In genomic region chr19:34998777-34999497, GRCh38 we compare ENCODE assay signal across 8 cellular contexts. TPM values are rescaled to one million over a fixed set of nuclear protein-coding genes. Genes with fewer than 3 reads are reported as not detected.
DNase-seq lines count a peak whose midpoint lies in the region; ATAC-seq and TF ChIP-seq lines count a peak whose summit lies in the region.

No MANE protein-coding gene starts in this region.

- H3K4me3 ChIP-seq in HEK293 (ENCODE audit: low read depth, low read length) (peak overlapping the region; percentile 63; the same call in 1 of the 2 replicates), iPS-18a (ENCODE audit: low read length) (peak overlapping the region; percentile 69)

- no peaks in the 10 kb centered on the region for H3K27me3 ChIP-seq in iPS-18a (ENCODE audit: control insufficient read depth, insufficient read depth, low read length)

- H3K9me3 ChIP-seq in HEK293 (ENCODE audit: control insufficient read depth, insufficient read depth, low read depth, low read length): no peaks in the 10 kb centered on the region
- H3K9me3 ChIP-seq in iPS-18a (ENCODE audit: control insufficient read depth, low read depth, low read length): no peaks in the 10 kb centered on the region

- CTCF ChIA-PET in HEK293 (lab: Yijun Ruan, JAX): interaction anchor here (0.6 to 4.3 kb wide), 4 partner anchors 14 to 143 kb away, joined by 3 to 35 read pairs (median 4); no protein-coding TSS in a partner anchor

- H3K4me1 ChIP-seq in HEK293 (ENCODE audit: control insufficient read depth, insufficient read depth, low read length): peaks cover 35% of the 10 kb centered on the region
- H3K4me1 ChIP-seq in iPS-18a (ENCODE audit: control insufficient read depth, low read depth, low read length): peaks cover 15% of the 10 kb centered on the region

- H3K27ac Mint-ChIP-seq in activated naive CD8-positive, alpha-beta T cell treated with anti-CD3 and anti-CD28 coated beads for 36 hours: peak overlapping the region; percentile 86
- H3K27ac Mint-ChIP-seq in stimulated activated naive B cell treated with anti-CD40 and anti-IgM and Interleukin-4, amounts not matched to agents 10 μg/mL and 1 μg/mL and 100 μg/mL, for 72 hours: peak overlapping the region; percentile 94

- ATAC-seq in stimulated activated naive B cell treated with anti-CD40 and anti-IgM and Interleukin-4, amounts not matched to agents 10 μg/mL and 1 μg/mL and 100 μg/mL, for 72 hours (replicated peaks): peak; percentile 37 to 44
- ATAC-seq in GM18858 (IDR thresholded peaks at IDR 0.05; ENCODE audit: unreplicated experiment): no peak

- POLR2A ChIA-PET in HEK293 (lab: Yijun Ruan, JAX): interaction anchor here (0.5 to 3.0 kb wide), 16 partner anchors 9 to 643 kb away, joined by 3 to 20 read pairs (median 5); partner anchors contain the start of genes SCGB2B2, SCN1B, ZNF30 and ZNF302

- no peak for DNase-seq in activated naive CD8-positive, alpha-beta T cell treated with anti-CD3 and anti-CD28 coated beads for 36 hours
- DNase-seq in stimulated activated naive B cell treated with anti-CD40 and anti-IgM and Interleukin-4, amounts not matched to agents 10 μg/mL and 1 μg/mL and 100 μg/mL, for 72 hours: no peak
- no peak for DNase-seq in NCI-H524 treated with DMSO at 0.1 percent for 48 hours (lab: John Stamatoyannopoulos, UW)
- no peak for DNase-seq in nucleus accumbens (lab: John Stamatoyannopoulos, UW)
- DNase-seq in cerebellar nuclear complex (lab: John Stamatoyannopoulos, UW): no peak

- TF ChIP-seq CTCF in HEK293 (tag by site-specific recombination; IDR thresholded peaks at IDR 0.05): no peak

- H3K27me3 Mint-ChIP-seq in activated naive CD8-positive, alpha-beta T cell treated with anti-CD3 and anti-CD28 coated beads for 36 hours: no peaks in the 10 kb centered on the region
- H3K27me3 Mint-ChIP-seq in stimulated activated naive B cell treated with anti-CD40 and anti-IgM and Interleukin-4, amounts not matched to agents 10 μg/mL and 1 μg/mL and 100 μg/mL, for 72 hours: peaks cover 0 to 1% of the 10 kb centered on the region in 2 donors

- peak overlapping the region; percentile 78 for H3K9ac ChIP-seq in iPS-18a (ENCODE audit: low read length)

- H3K36me3 Mint-ChIP-seq in activated naive CD8-positive, alpha-beta T cell treated with anti-CD3 and anti-CD28 coated beads for 36 hours: peaks cover 31% of the 10 kb centered on the region
- peaks cover 18 to 35% of the 10 kb centered on the region in 2 donors for H3K36me3 Mint-ChIP-seq in stimulated activated naive B cell treated with anti-CD40 and anti-IgM and Interleukin-4, amounts not matched to agents 10 μg/mL and 1 μg/mL and 100 μg/mL, for 72 hours

- peaks cover 21 to 23% of the 10 kb centered on the region in 2 experiments for H3K36me3 ChIP-seq in HEK293 (ENCODE audit: control insufficient read depth in 2 of 2, insufficient read depth in 1 of 2, low read length in 2 of 2)
- peaks cover 7% of the 10 kb centered on the region for H3K36me3 ChIP-seq in iPS-18a (ENCODE audit: control insufficient read depth, low read depth, low read length)

- H3K9me3 Mint-ChIP-seq in activated naive CD8-positive, alpha-beta T cell treated with anti-CD3 and anti-CD28 coated beads for 36 hours: no peaks in the 10 kb centered on the region
- H3K9me3 Mint-ChIP-seq in stimulated activated naive B cell treated with anti-CD40 and anti-IgM and Interleukin-4, amounts not matched to agents 10 μg/mL and 1 μg/mL and 100 μg/mL, for 72 hours: no peaks in the 10 kb centered on the region

- H3K27ac ChIP-seq in HEK293 (ENCODE audit: extremely low read depth, low read depth, low read length) (peak overlapping the region; percentile 98), iPS-18a (ENCODE audit: low read length) (peak overlapping the region; percentile 75)

- H3K4me3 Mint-ChIP-seq in activated naive CD8-positive, alpha-beta T cell treated with anti-CD3 and anti-CD28 coated beads for 36 hours: peak overlapping the region; percentile 87
- peak overlapping the region; percentile 83 to 96 for H3K4me3 Mint-ChIP-seq in stimulated activated naive B cell treated with anti-CD40 and anti-IgM and Interleukin-4, amounts not matched to agents 10 μg/mL and 1 μg/mL and 100 μg/mL, for 72 hours

- peaks cover 58% of the 10 kb centered on the region for H3K4me1 Mint-ChIP-seq in activated naive CD8-positive, alpha-beta T cell treated with anti-CD3 and anti-CD28 coated beads for 36 hours
- peaks cover 47 to 63% of the 10 kb centered on the region in 2 donors for H3K4me1 Mint-ChIP-seq in stimulated activated naive B cell treated with anti-CD40 and anti-IgM and Interleukin-4, amounts not matched to agents 10 μg/mL and 1 μg/mL and 100 μg/mL, for 72 hours

TF ChIP-seq in HEK293, 187 proteins besides CTCF, POLR2A, EP300 and RAD21 (continues in another document):
- no peak for TF ChIP-seq PRDM4 (tag by site-specific recombination; IDR thresholded peaks at IDR 0.05)
- TF ChIP-seq HOXC10 (CRISPR knock-in tag; IDR thresholded peaks at IDR 0.05): no peak
- no peak for TF ChIP-seq ZNF626 (tag by site-specific recombination; IDR thresholded peaks at IDR 0.05)
- no peak for TF ChIP-seq ZNF146 (tag by site-specific recombination; IDR thresholded peaks at IDR 0.05)
- TF ChIP-seq ZNF280D (tag by site-specific recombination; IDR thresholded peaks at IDR 0.05): no peak
- TF ChIP-seq ZNF670 (tag by site-specific recombination; IDR thresholded peaks at IDR 0.05; ENCODE audit: low read depth): no peak
- TF ChIP-seq KLF16 (tag by site-specific recombination; IDR thresholded peaks at IDR 0.05): no peak
- peak; percentile 94 for TF ChIP-seq ZBTB20 (tag by site-specific recombination; IDR thresholded peaks at IDR 0.05)
- TF ChIP-seq ZNF768 (tag by site-specific recombination; IDR thresholded peaks at IDR 0.05): no peak
- TF ChIP-seq HIC1 (tag by site-specific recombination; IDR thresholded peaks at IDR 0.05): no peak

RNA-seq across cellular contexts. Expression of gene GRAMD1A, which starts 1.2 kb away (rescaled TPM):
- 100 to 1,000 TPM; 135 to 140 TPM for total RNA-seq in activated naive CD8-positive, alpha-beta T cell treated with anti-CD3 and anti-CD28 coated beads for 36 hours

RNA-seq across cellular contexts. Expression of gene SCN1B, which starts 31.3 kb away (rescaled TPM):
- under 1 TPM; 0.45 to 0.98 TPM for total RNA-seq in activated naive CD8-positive, alpha-beta T cell treated with anti-CD3 and anti-CD28 coated beads for 36 hours

RNA-seq across cellular contexts. Expression of gene ZNF792, which starts 34.9 kb away (rescaled TPM):
- 1 to 10 TPM; 3.4 to 4.6 TPM for total RNA-seq in activated naive CD8-positive, alpha-beta T cell treated with anti-CD3 and anti-CD28 coated beads for 36 hours

RNA-seq across cellular contexts. Expression of gene HPN, which starts 42.6 kb away (rescaled TPM):
- total RNA-seq in activated naive CD8-positive, alpha-beta T cell treated with anti-CD3 and anti-CD28 coated beads for 36 hours: under 1 TPM in 1 of 2 experiments, not detected in 1; 0.31 TPM
